8 cellular contexts compared by ENCODE assay signal in genomic region chr1:151472852-151473731, GRCh38. TPM values are rescaled to one million over a fixed set of nuclear protein-coding genes. Genes with fewer than 3 reads are reported as not detected.
DNase-seq lines count a peak whose midpoint lies in the region; ATAC-seq and TF ChIP-seq lines count a peak whose summit lies in the region.

No MANE protein-coding gene starts in this region.

- no peak for TF ChIP-seq RAD21 in HCT116 (IDR thresholded peaks at IDR 0.05; ENCODE audit: low read depth)

- TF ChIP-seq CTCF in HCT116 (IDR thresholded peaks at IDR 0.05 in 2 of 3, conservative IDR thresholded peaks at IDR 0.05 in 1 of 3; ENCODE audit: borderline replicate concordance in 1 of 3, insufficient read depth in 1 of 3, low read depth in 2 of 3, low read length in 2 of 3) (no peak), WTC11 (IDR thresholded peaks at IDR 0.05) (no peak), endothelial cell (IDR thresholded peaks at IDR 0.05; ENCODE audit: unreplicated experiment) (no peak), lung (IDR thresholded peaks at IDR 0.05; ENCODE audit: control extremely low read depth, extremely low read depth) (no peak)

- BruUV-seq in HCT116 (replicated peaks; lab: Mats Ljungman, UMichigan), result no TSS peak

- TF ChIP-seq POLR2A in HCT116 (IDR thresholded peaks at IDR 0.05; ENCODE audit: borderline replicate concordance, extremely low read depth, insufficient read depth, insufficient read length), result no peak

- peak overlapping the region; percentile 29; the same call in 1 of the 2 replicates for H3K4me2 ChIP-seq in HCT116 (ENCODE audit: low read length)

- H3K4me3 Mint-ChIP-seq in WTC11 (peak overlapping the region; percentile 71), endothelial cell (ENCODE audit: unreplicated experiment) (peak overlapping the region; percentile 77)
- peak overlapping the region; percentile 79 to 88 for H3K4me3 Mint-ChIP-seq in stimulated activated naive B cell treated with anti-CD40 and anti-IgM and Interleukin-4, amounts not matched to agents 10 μg/mL and 1 μg/mL and 100 μg/mL, for 72 hours

- H3K9me3 ChIP-seq in HCT116 (ENCODE audit: control insufficient read depth in 1 of 2, insufficient read depth in 1 of 2, low read depth in 1 of 2, low read length in 2 of 2), result no peaks in the 10 kb centered on the region
- no peaks in the 10 kb centered on the region for H3K9me3 ChIP-seq in lung (ENCODE audit: control insufficient read depth in 2 of 2, insufficient read depth in 1 of 2, low read length in 1 of 2)

- H3K4me1 Mint-ChIP-seq in WTC11 (peaks cover 5% of the 10 kb centered on the region), endothelial cell (ENCODE audit: unreplicated experiment) (peaks cover 8% of the 10 kb centered on the region)
- H3K4me1 Mint-ChIP-seq in stimulated activated naive B cell treated with anti-CD40 and anti-IgM and Interleukin-4, amounts not matched to agents 10 μg/mL and 1 μg/mL and 100 μg/mL, for 72 hours, result peaks cover 3 to 9% of the 10 kb centered on the region in 2 donors

- H3K36me3 ChIP-seq in HCT116 (ENCODE audit: control insufficient read depth in 1 of 2, insufficient read depth in 2 of 2, low read length in 2 of 2) (no peaks in the 10 kb centered on the region), lung (ENCODE audit: control insufficient read depth in 2 of 2, insufficient read depth in 2 of 2, low read length in 2 of 2) (no peaks in the 10 kb centered on the region)

- 5 to 6% methylated on average over 36 of the region's 36 CpGs for WGBS in lung, 2 donors

- RAD21 ChIA-PET in HCT116 (lab: Charles Lee; ENCODE audit: low non-redundant PET in 1 of 2, low total read pairs in 2 of 2, uncharacterized antibody in 2 of 2, unreplicated experiment in 2 of 2), result no interaction called here

- peak; percentile 55 for DNase-seq in ACHN
- DNase-seq in HCT116 (ENCODE audit: low read depth, low spot score), result no peak
- peak; percentile 44 for DNase-seq in WTC11 (ENCODE audit: low spot score)
- DNase-seq in endothelial cell (ENCODE audit: low spot score), result peak; percentile 27
- peak; percentile 53 for DNase-seq in lung (ENCODE audit: low spot score)
- peak; percentile 24 for DNase-seq in stimulated activated naive B cell treated with anti-CD40 and anti-IgM and Interleukin-4, amounts not matched to agents 10 μg/mL and 1 μg/mL and 100 μg/mL, for 72 hours

- peak overlapping the region; percentile 52 for H2AFZ ChIP-seq in HCT116 (ENCODE audit: low read depth, low read length, poor library complexity, severe bottlenecking)

- H3K79me2 ChIP-seq in HCT116 (ENCODE audit: insufficient read depth, low read length), result no peaks in the 10 kb centered on the region

- H3K4me3 ChIP-seq in HCT116 (replicated peaks in 1 of 2; ENCODE audit: low read depth in 1 of 2, low read length in 2 of 2) (no peak overlapping the region), lung (peak overlapping the region; percentile 18)

- H4K20me1 ChIP-seq in HCT116 (ENCODE audit: insufficient read depth), result no peaks in the 10 kb centered on the region

- H3K36me3 Mint-ChIP-seq in WTC11 (no peaks in the 10 kb centered on the region), endothelial cell (ENCODE audit: low read depth, unreplicated experiment) (no peaks in the 10 kb centered on the region)
- H3K36me3 Mint-ChIP-seq in stimulated activated naive B cell treated with anti-CD40 and anti-IgM and Interleukin-4, amounts not matched to agents 10 μg/mL and 1 μg/mL and 100 μg/mL, for 72 hours, result no peaks in the 10 kb centered on the region

- no peak overlapping the region for H3K27ac ChIP-seq in HCT116 (ENCODE audit: low read depth, low read length)
- peak overlapping the region; percentile 71 to 84 for H3K27ac ChIP-seq in lung (ENCODE audit: low read depth in 1 of 2, low read length in 1 of 2)

- no peak overlapping the region for H3K9ac ChIP-seq in HCT116 (ENCODE audit: low read length)

- no peaks in the 10 kb centered on the region for H3K9me3 Mint-ChIP-seq in WTC11
- no peaks in the 10 kb centered on the region for H3K9me3 Mint-ChIP-seq in endothelial cell (ENCODE audit: unreplicated experiment)
- no peaks in the 10 kb centered on the region for H3K9me3 Mint-ChIP-seq in stimulated activated naive B cell treated with anti-CD40 and anti-IgM and Interleukin-4, amounts not matched to agents 10 μg/mL and 1 μg/mL and 100 μg/mL, for 72 hours

- no peaks in the 10 kb centered on the region for H3K9me2 ChIP-seq in HCT116 (ENCODE audit: insufficient read depth)

- intact Hi-C loops in HCT116 (cut with micrococcal nuclease), result loop anchor here (1.0 kb wide), 1 partner anchor 14 kb away; the partner anchor contains the start of gene POGZ

- H3K27me3 ChIP-seq in HCT116 (ENCODE audit: insufficient read depth, low read length) (no peaks in the 10 kb centered on the region), lung (ENCODE audit: control insufficient read depth, insufficient read depth) (no peaks in the 10 kb centered on the region)

- H3K4me1 ChIP-seq in HCT116 (ENCODE audit: control insufficient read depth in 1 of 2, insufficient read depth in 2 of 2, low read length in 2 of 2) (peaks cover 0 to 11% of the 10 kb centered on the region in 2 experiments; a peak in 3 of 4 replicates), lung (ENCODE audit: control insufficient read depth in 2 of 2, insufficient read depth in 2 of 2, low read length in 2 of 2) (peaks cover 0 to 3% of the 10 kb centered on the region in 2 donors)

- in situ Hi-C loops in ACHN (cut with HindIII; ENCODE audit: low pct_ligation_motif_present, low pct_unique_long_range_greater_than_20kb, low sequenced_read_pairs), result no loop called here

- CTCF ChIA-PET in HCT116 (lab: Charles Lee) (no interaction called here), WTC11 (lab: Charles Lee) (interaction anchor here (1.0 kb wide), 1 partner anchor 29 kb away, joined by 4 read pairs; no protein-coding TSS in a partner anchor)

- H3K27ac Mint-ChIP-seq in WTC11 (peak overlapping the region; percentile 34; the same call in 1 of the 2 replicates), endothelial cell (ENCODE audit: unreplicated experiment) (peak overlapping the region; percentile 52)
- peak overlapping the region; percentile 87 for H3K27ac Mint-ChIP-seq in stimulated activated naive B cell treated with anti-CD40 and anti-IgM and Interleukin-4, amounts not matched to agents 10 μg/mL and 1 μg/mL and 100 μg/mL, for 72 hours

- ATAC-seq in HCT116, result no peak
- peak; percentile 80 for ATAC-seq in WTC11
- ATAC-seq in lung (ENCODE audit: insufficient read depth, low FRiP score), result peak; percentile 72
- peak; percentile 54 to 68 for ATAC-seq in stimulated activated naive B cell treated with anti-CD40 and anti-IgM and Interleukin-4, amounts not matched to agents 10 μg/mL and 1 μg/mL and 100 μg/mL, for 72 hours (replicated peaks)
- no peak for ATAC-seq in HG03439 (IDR thresholded peaks at IDR 0.05; ENCODE audit: unreplicated experiment)
- ATAC-seq in HG02759 (IDR thresholded peaks at IDR 0.05; ENCODE audit: unreplicated experiment), result no peak

- H3K27me3 Mint-ChIP-seq in WTC11 (ENCODE audit: low read depth) (peaks cover 18% of the 10 kb centered on the region), endothelial cell (ENCODE audit: unreplicated experiment) (peaks cover 3% of the 10 kb centered on the region)
- peaks cover 6 to 8% of the 10 kb centered on the region in 2 donors for H3K27me3 Mint-ChIP-seq in stimulated activated naive B cell treated with anti-CD40 and anti-IgM and Interleukin-4, amounts not matched to agents 10 μg/mL and 1 μg/mL and 100 μg/mL, for 72 hours

- POLR2A ChIA-PET in HCT116 (lab: Charles Lee) (no interaction called here), WTC11 (lab: Charles Lee) (interaction anchor here (1.0 kb wide), 1 partner anchor 9 kb away, joined by 3 read pairs; no protein-coding TSS in a partner anchor)

TF ChIP-seq in HCT116, 20 proteins besides CTCF, POLR2A, EP300 and RAD21 (continues in another document):
- no peak for TF ChIP-seq FOSL1 (IDR thresholded peaks at IDR 0.05; ENCODE audit: low read depth)

TF ChIP-seq in WTC11, 78 proteins besides CTCF, POLR2A, EP300 and RAD21 (continues in another document):
- peak; percentile 28; the same call in 1 of the 2 replicates for TF ChIP-seq HMGXB4 (CRISPR knock-in tag; IDR thresholded peaks at IDR 0.05)
- TF ChIP-seq MXD4 (CRISPR knock-in tag; IDR thresholded peaks at IDR 0.05; ENCODE audit: borderline replicate concordance), result no peak
- TF ChIP-seq ZNF416 (CRISPR knock-in tag; IDR thresholded peaks at IDR 0.05), result no peak
- TF ChIP-seq GRHL2 (CRISPR knock-in tag; IDR thresholded peaks at IDR 0.05; ENCODE audit: insufficient replicate concordance, severe bottlenecking), result no peak
- TF ChIP-seq NR1H2 (CRISPR knock-in tag; IDR thresholded peaks at IDR 0.05), result no peak
- TF ChIP-seq CBFB (CRISPR knock-in tag; IDR thresholded peaks at IDR 0.05; ENCODE audit: low read depth), result no peak
- TF ChIP-seq MAX (CRISPR knock-in tag; IDR thresholded peaks at IDR 0.05), result 0 out of 2 replicates have a peak, but pooled peaks have one; percentile 34
- TF ChIP-seq PRRX2 (CRISPR knock-in tag; IDR thresholded peaks at IDR 0.05), result no peak
- TF ChIP-seq SP1 (CRISPR knock-in tag; conservative IDR thresholded peaks at IDR 0.05), result no peak

RNA-seq across cellular contexts. Expression of gene POGZ, which starts 13.8 kb away (rescaled TPM):
- 80.6 TPM for total RNA-seq in HCT116 (2021; ENCODE audit: unreplicated experiment)
- 32.8 and 39.9 TPM in 2 replicates for polyA plus RNA-seq in HCT116 (2012)
- total RNA-seq in WTC11 (2021), result 88.1 to 107 TPM (median 105 TPM) in 3 replicates
- total RNA-seq in endothelial cell (ENCODE audit: unreplicated experiment), result 132 TPM
- total RNA-seq in lung, result 100 to 1,000 TPM in 1 of 2 donors, 10 to 100 TPM in 1; 59.7 to 131 TPM
- polyA plus RNA-seq in lung, result 10 to 100 TPM; 12.6 to 23.4 TPM

RNA-seq across cellular contexts. Expression of gene CGN, which starts 38.1 kb away (rescaled TPM):
- 19.7 TPM for total RNA-seq in HCT116 (2021; ENCODE audit: unreplicated experiment)
- 15.5 and 16.8 TPM in 2 replicates for polyA plus RNA-seq in HCT116 (2012)
- total RNA-seq in WTC11 (2021), result 52.4 to 68.7 TPM (median 55.6 TPM) in 3 replicates
- total RNA-seq in endothelial cell (ENCODE audit: unreplicated experiment), result 50.7 TPM
- total RNA-seq in lung, result 10 to 100 TPM; 38.9 to 74.9 TPM
- 10 to 100 TPM; 23.4 to 34.7 TPM for polyA plus RNA-seq in lung

Comparison
In these comparisons a context has a peak if more than half of its experiments do, and no peak if none do; other contexts are left out.
1. ATAC-seq: peak in WTC11 (single experiment), lung (single experiment) and stimulated activated naive B cell treated with anti-CD40 and anti-IgM and Interleukin-4, amounts not matched to agents 10 μg/mL and 1 μg/mL and 100 μg/mL, for 72 hours (2 of 2); none in HCT116 (single experiment), HG03439 (single experiment) and HG02759 (single experiment).
2. H3K27ac Mint-ChIP-seq: peak in every context shown above with its lines; median percentile 87 in stimulated activated naive B cell treated with anti-CD40 and anti-IgM and Interleukin-4, amounts not matched to agents 10 μg/mL and 1 μg/mL and 100 μg/mL, for 72 hours; 52 in endothelial cell; 34 in WTC11.
3. Peak in every context shown above with its lines, with median percentiles within 50 percentile points of each other: H3K4me3 Mint-ChIP-seq.